23 cellular contexts compared by ENCODE assay signal in the genomic region with DNA sequence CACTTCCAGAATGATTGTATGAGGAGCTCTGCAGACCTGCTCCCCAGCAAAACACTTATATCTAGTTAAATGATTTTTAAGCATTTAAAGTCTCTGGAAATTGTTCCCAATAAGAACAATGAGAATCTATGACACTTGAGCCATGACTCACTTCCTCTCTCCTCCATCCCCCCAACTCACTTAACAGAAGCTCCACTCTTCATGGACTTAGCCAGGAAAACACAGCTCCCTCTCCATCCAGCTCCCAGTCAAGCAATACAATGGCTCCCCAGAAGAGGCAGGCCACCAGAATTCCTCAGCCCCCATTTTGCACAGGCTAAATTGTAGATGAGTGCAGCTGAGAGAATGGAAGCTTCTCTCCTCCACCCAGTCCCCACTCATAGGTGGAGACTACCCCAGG. TPM values are rescaled to one million over a fixed set of nuclear protein-coding genes. Genes with fewer than 3 reads are reported as not detected.
DNase-seq lines count a peak whose midpoint lies in the region; ATAC-seq, FAIRE-seq and TF ChIP-seq lines count a peak whose summit lies in the region.
"Had no signal": no experiment of that assay in that cellular context is flagged by ENCODE, and none has a peak within 500 bp of the region (broad histone marks: within the 10 kb centered on the region; RNA-seq: fewer than 3 reads in every experiment).

No MANE protein-coding gene starts in this region.

- no peak overlapping the region for H3K4me3 ChIP-seq in keratinocyte (ENCODE audit: control insufficient read depth in 2 of 3, extremely low read depth in 1 of 3, insufficient read depth in 2 of 3, low read depth in 1 of 3, low read length in 3 of 3)
- no peak overlapping the region for H3K4me3 ChIP-seq in colonic mucosa
- H3K4me3 ChIP-seq in Karpas-422 (ENCODE audit: low read length): no peak overlapping the region
- H3K4me3 ChIP-seq: psoas muscle had no signal

- H2AFZ ChIP-seq in keratinocyte (ENCODE audit: control insufficient read depth, low read length): no peak overlapping the region
- no peak overlapping the region for H2AFZ ChIP-seq in Karpas-422 (ENCODE audit: low read length)

- POLR2A ChIA-PET in HEK293T (lab: Yijun Ruan, JAX) (no interaction called here), WTC11 (lab: Charles Lee) (no interaction called here)

- H3K4me1 ChIP-seq in keratinocyte (ENCODE audit: control insufficient read depth, extremely low read depth, insufficient read depth, low read length) (peaks cover 8% of the 10 kb centered on the region), colonic mucosa (no peaks in the 10 kb centered on the region), Karpas-422 (ENCODE audit: low read length) (no peaks in the 10 kb centered on the region)
- H3K4me1 ChIP-seq: psoas muscle had no signal

- H3K27me3 ChIP-seq in keratinocyte (ENCODE audit: control insufficient read depth, extremely low read depth, insufficient read depth, low read length): peaks cover 5% of the 10 kb centered on the region
- no peaks in the 10 kb centered on the region for H3K27me3 ChIP-seq in colonic mucosa
- no peaks in the 10 kb centered on the region for H3K27me3 ChIP-seq in Karpas-422 (ENCODE audit: low read length)

- H3K9me1 ChIP-seq in keratinocyte (ENCODE audit: control insufficient read depth, extremely low read depth, insufficient read depth, low read length): no peaks in the 10 kb centered on the region

- peaks cover 16% of the 10 kb centered on the region; the same call in 1 of the 2 replicates for H3K27me3 Mint-ChIP-seq in WTC11 (ENCODE audit: low read depth)
- H3K27me3 Mint-ChIP-seq: activated CD4-positive, alpha-beta memory T cell treated with anti-CD3 and anti-CD28 coated beads for 36 hours; CD4-positive, alpha-beta memory T cell had no signal

- FAIRE-seq in keratinocyte (lab: Jason Lieb, UNC): peak; percentile 46
- FAIRE-seq: HTR-8/SVneo had no signal

- H3K9ac ChIP-seq in keratinocyte (ENCODE audit: control insufficient read depth, extremely low read depth, insufficient read depth, low read length) (no peak overlapping the region), colonic mucosa (ENCODE audit: low read depth in 2 of 2, low read length in 2 of 2) (no peak overlapping the region), Karpas-422 (ENCODE audit: low read length) (no peak overlapping the region)

- TF ChIP-seq CTCF in WTC11 (IDR thresholded peaks at IDR 0.05) (no peak), keratinocyte (optimal IDR thresholded peaks at IDR 0.05 in 1 of 3, IDR thresholded peaks at IDR 0.05 in 1 of 3, conservative IDR thresholded peaks at IDR 0.05 in 1 of 3; ENCODE audit: extremely low read depth in 1 of 3, insufficient read depth in 2 of 3, low read length in 3 of 3) (no peak), colonic mucosa (IDR thresholded peaks at IDR 0.05) (no peak)

- H3K27ac ChIP-seq in keratinocyte (ENCODE audit: control insufficient read depth, insufficient read depth, low read length) (no peak overlapping the region), colonic mucosa (no peak overlapping the region), Karpas-422 (ENCODE audit: low read length) (no peak overlapping the region)
- H3K27ac ChIP-seq: psoas muscle had no signal

- no peaks in the 10 kb centered on the region for H3K9me2 ChIP-seq in Karpas-422 (replicated peaks; ENCODE audit: insufficient read depth, low read length)

- peak; percentile 29 for ATAC-seq in WTC11
- ATAC-seq: natural killer cell; psoas muscle; stimulated activated naive CD8-positive, alpha-beta T cell treated with anti-CD3 and anti-CD28 coated beads, Interleukin-15, Interleukin-2, amounts not matched to agents 100 U/mL and 50 U/mL, for 24 hours had no signal

- dilution Hi-C loops in keratinocyte (cut with MboI; ENCODE audit: extremely low pct_ligation_motif_present, low sequenced_read_pairs): no loop called here

- no peak overlapping the region for H3K27ac Mint-ChIP-seq in WTC11
- H3K27ac Mint-ChIP-seq: activated CD4-positive, alpha-beta memory T cell treated with anti-CD3 and anti-CD28 coated beads for 36 hours; activated naive CD8-positive, alpha-beta T cell treated with anti-CD3 and anti-CD28 coated beads, Interleukin-2, amount 10 ng/mL, durations not matched to agents 7 days and 5 days; natural killer cell had no signal

- intact Hi-C loops in colonic mucosa (cut with DNase I): loop anchor here (5.0 kb wide), 1 partner anchor 97 kb away; no protein-coding TSS in a partner anchor

- no peaks in the 10 kb centered on the region for H3K36me3 ChIP-seq in keratinocyte (ENCODE audit: control insufficient read depth in 2 of 2, extremely low read depth in 1 of 2, insufficient read depth in 2 of 2, low read length in 2 of 2)
- H3K36me3 ChIP-seq in colonic mucosa: no peaks in the 10 kb centered on the region
- no peaks in the 10 kb centered on the region for H3K36me3 ChIP-seq in Karpas-422 (ENCODE audit: insufficient read depth, low read length)

- H4K20me1 ChIP-seq in keratinocyte (ENCODE audit: control insufficient read depth, extremely low read depth, insufficient read depth, low read length) (no peaks in the 10 kb centered on the region), Karpas-422 (ENCODE audit: insufficient read depth, low read depth, low read length) (no peaks in the 10 kb centered on the region)

- H3K9me3 ChIP-seq in keratinocyte (ENCODE audit: control insufficient read depth, low read depth, low read length): no peaks in the 10 kb centered on the region
- no peaks in the 10 kb centered on the region for H3K9me3 ChIP-seq in colonic mucosa
- no peaks in the 10 kb centered on the region for H3K9me3 ChIP-seq in Karpas-422 (ENCODE audit: low read length)

- peaks cover 5% of the 10 kb centered on the region for H3K36me3 Mint-ChIP-seq in WTC11

- H3K4me1 Mint-ChIP-seq in WTC11: peaks cover 16% of the 10 kb centered on the region

- peaks cover 35% of the 10 kb centered on the region for H3K9me3 Mint-ChIP-seq in WTC11

- CTCF ChIA-PET in HEK293T (lab: Yijun Ruan, JAX): interaction anchor here (1.5 to 1.8 kb wide), 3 partner anchors 19 to 100 kb away, joined by 3 to 7 read pairs (median 3); no protein-coding TSS in a partner anchor
- CTCF ChIA-PET in WTC11 (lab: Charles Lee): interaction anchor here (0.7 to 4.9 kb wide), 10 partner anchors 18 to 130 kb away, joined by 3 to 38 read pairs (median 4); no protein-coding TSS in a partner anchor

- H3K79me2 ChIP-seq in keratinocyte (ENCODE audit: control insufficient read depth, insufficient read depth, low read length) (no peaks in the 10 kb centered on the region), Karpas-422 (ENCODE audit: low read length) (no peaks in the 10 kb centered on the region)

- DNase-seq in A172 (ENCODE audit: low spot score) (peak; percentile 57), HEK293T (ENCODE audit: extremely low spot score) (peak; percentile 8), WTC11 (ENCODE audit: low spot score) (no peak), keratinocyte (ENCODE audit: low read depth, low spot score) (no peak), SHP77 treated with DMSO at 0.1 percent for 48 hours (lab: John Stamatoyannopoulos, UW) (no peak), colonic mucosa (no peak), Karpas-422 (no peak), anterior cingulate cortex (lab: John Stamatoyannopoulos, UW) (no peak)
- DNase-seq: activated CD4-positive, alpha-beta memory T cell treated with anti-CD3 and anti-CD28 coated beads for 36 hours; activated naive CD8-positive, alpha-beta T cell treated with anti-CD3 and anti-CD28 coated beads, Interleukin-2, amount 10 ng/mL, durations not matched to agents 7 days and 5 days; activated T-cell treated with anti-CD3 and anti-CD28 coated beads, Interleukin-2, amount 50 U/mL, for 48 hours; CD4-positive, alpha-beta memory T cell; EL; natural killer cell; NCI-H1694 treated with DMSO at 0.1 percent for 48 hours; OCI-M1; psoas muscle; stimulated activated CD4-positive, alpha-beta T cell treated with anti-CD3 and anti-CD28 coated beads, Interleukin-15, amount 100 ng/mL, for 24 hours; stimulated activated naive CD8-positive, alpha-beta T cell treated with anti-CD3 and anti-CD28 coated beads, Interleukin-15, Interleukin-2, amounts not matched to agents 100 U/mL and 50 U/mL, for 24 hours; trophoblast cell had no signal

- H3K4me3 Mint-ChIP-seq in WTC11: no peak overlapping the region
- H3K4me3 Mint-ChIP-seq: activated CD4-positive, alpha-beta memory T cell treated with anti-CD3 and anti-CD28 coated beads for 36 hours; activated naive CD8-positive, alpha-beta T cell treated with anti-CD3 and anti-CD28 coated beads, Interleukin-2, amount 10 ng/mL, durations not matched to agents 7 days and 5 days; CD4-positive, alpha-beta memory T cell; natural killer cell had no signal

- no peak overlapping the region for H3K4me2 ChIP-seq in keratinocyte (ENCODE audit: control insufficient read depth, extremely low read depth, insufficient read depth, low read depth, low read length)
- no peak overlapping the region for H3K4me2 ChIP-seq in Karpas-422 (ENCODE audit: low read depth, low read length, poor library complexity, severe bottlenecking)

TF ChIP-seq in HEK293T, 16 proteins besides CTCF, POLR2A, EP300 and RAD21 (continues in another document):
- no peak for TF ChIP-seq BHLHE40 (IDR thresholded peaks at IDR 0.05; ENCODE audit: borderline replicate concordance)
- TF ChIP-seq ELF4 (IDR thresholded peaks at IDR 0.05): no peak
- no peak for TF ChIP-seq FOXK2 (IDR thresholded peaks at IDR 0.05)
- no peak for TF ChIP-seq L3MBTL2 (conservative IDR thresholded peaks at IDR 0.05)

TF ChIP-seq in WTC11, 78 proteins besides CTCF, POLR2A, EP300 and RAD21 (continues in another document):
- TF ChIP-seq, protein P1, sequence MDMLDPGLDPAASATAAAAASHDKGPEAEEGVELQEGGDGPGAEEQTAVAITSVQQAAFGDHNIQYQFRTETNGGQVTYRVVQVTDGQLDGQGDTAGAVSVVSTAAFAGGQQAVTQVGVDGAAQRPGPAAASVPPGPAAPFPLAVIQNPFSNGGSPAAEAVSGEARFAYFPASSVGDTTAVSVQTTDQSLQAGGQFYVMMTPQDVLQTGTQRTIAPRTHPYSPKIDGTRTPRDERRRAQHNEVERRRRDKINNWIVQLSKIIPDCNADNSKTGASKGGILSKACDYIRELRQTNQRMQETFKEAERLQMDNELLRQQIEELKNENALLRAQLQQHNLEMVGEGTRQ (CRISPR knock-in tag; IDR thresholded peaks at IDR 0.05): no peak
- TF ChIP-seq SP1 (CRISPR knock-in tag; conservative IDR thresholded peaks at IDR 0.05) (no peak), NR1H2 (CRISPR knock-in tag; IDR thresholded peaks at IDR 0.05) (no peak), MYBL2 (CRISPR knock-in tag; IDR thresholded peaks at IDR 0.05) (no peak)

RNA-seq across cellular contexts. Expression of a gene that starts 27.0 kb away (rescaled TPM):
- not detected in 2 replicates for total RNA-seq in A172 (2014; rRNA removed; shearing (Covaris generic))
- total RNA-seq in WTC11 (2021): 0.17 to 0.39 TPM (median 0.23 TPM) in 3 replicates
- not detected in 3 replicates for polyA plus RNA-seq in keratinocyte
- not detected for polyA plus RNA-seq in keratinocyte (2011; ENCODE audit: low read depth)
- polyA plus RNA-seq in keratinocyte (2011; cell fraction: cytosol; rRNA removed): not detected in 2 replicates
- not detected in 2 replicates for polyA plus RNA-seq in keratinocyte (2011; cell fraction: nucleus; rRNA removed)
- not detected in 2 replicates for polyA plus RNA-seq in keratinocyte (2012; ENCODE audit: low replicate concordance)
- not detected in 3 replicates for polyA minus RNA-seq in keratinocyte
- polyA minus RNA-seq in keratinocyte (2011; cell fraction: cytosol; rRNA and poly(A)+ RNA removed): not detected
- not detected in 2 replicates for polyA minus RNA-seq in keratinocyte (2011; cell fraction: nucleus; rRNA and poly(A)+ RNA removed)
- total RNA-seq in colonic mucosa: 100 to 1,000 TPM; 308 to 353 TPM
- total RNA-seq in Karpas-422 (2014; rRNA removed; shearing (Covaris generic); ENCODE audit: low replicate concordance): not detected in 2 replicates
- total RNA-seq: activated CD4-positive, alpha-beta memory T cell treated with anti-CD3 and anti-CD28 coated beads for 36 hours; activated naive CD8-positive, alpha-beta T cell treated with anti-CD3 and anti-CD28 coated beads, Interleukin-2, amount 10 ng/mL, durations not matched to agents 7 days and 5 days; CD4-positive, alpha-beta memory T cell; frontal cortex; natural killer cell; NCI-H460 had no signal
- polyA plus RNA-seq: CD4-positive, alpha-beta memory T cell had no signal

Comparison
In these comparisons a context has a peak if more than half of its experiments do, and no peak if none do; other contexts are left out.
1. DNase-seq: peak in A172 (single experiment) and HEK293T (single experiment); none in WTC11 (single experiment), keratinocyte (single experiment), SHP77 treated with DMSO at 0.1 percent for 48 hours (single experiment), colonic mucosa (single experiment), Karpas-422 (single experiment) and anterior cingulate cortex (0 of 58).
2. RNA of a gene that starts 27.0 kb away (total RNA-seq): 308 to 353 TPM in colonic mucosa; 0.17 to 0.39 TPM in WTC11, not detected in A172 and not detected in Karpas-422; every median in the first group is over 100 times any median in the second.